Comparison of ENCODE assay signal across 17 cellular contexts in the genomic region with DNA sequence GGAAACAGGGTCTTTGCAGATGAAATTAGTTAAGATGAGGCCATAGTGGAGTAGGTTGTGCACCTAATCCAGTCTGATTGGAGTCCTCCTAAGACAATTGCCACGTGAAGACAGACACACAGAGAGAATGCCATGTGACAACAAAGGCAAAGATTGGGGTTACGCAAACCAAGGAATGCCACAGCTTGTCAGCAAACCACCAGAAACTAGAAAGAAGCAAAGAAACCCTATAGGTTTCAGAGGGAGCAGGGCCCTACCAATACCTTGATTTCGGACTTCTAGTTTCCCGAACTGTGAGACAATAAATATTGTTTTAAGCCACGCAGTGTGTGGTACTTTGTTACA. TPM values are rescaled to one million over a fixed set of nuclear protein-coding genes. Genes with fewer than 3 reads are reported as not detected.
DNase-seq lines count a peak whose midpoint lies in the region; ATAC-seq, FAIRE-seq and TF ChIP-seq lines count a peak whose summit lies in the region.
"Had no signal": no experiment of that assay in that cellular context is flagged by ENCODE, and none has a peak within 500 bp of the region (broad histone marks: within the 10 kb centered on the region; RNA-seq: fewer than 3 reads in every experiment).

No MANE protein-coding gene starts in this region.

- no peaks in the 10 kb centered on the region for H3K9me3 ChIP-seq in A549
- no peaks in the 10 kb centered on the region for H3K9me3 ChIP-seq in Panc1 (ENCODE audit: control insufficient read depth, insufficient read depth, low read depth, low read length)
- no peaks in the 10 kb centered on the region for H3K9me3 ChIP-seq in kidney (ENCODE audit: control insufficient read depth in 1 of 2, low read length in 2 of 2)
- H3K9me3 ChIP-seq: neutrophil, stomach had no signal

- 75% methylated on average over 5 of the region's 5 CpGs for WGBS in A549 (ENCODE audit: missing lambda C conversion rate)

- no peak overlapping the region for H3K9ac ChIP-seq in kidney (ENCODE audit: low read length in 2 of 2)

- TF ChIP-seq CTCF in A549 (IDR thresholded peaks at IDR 0.05) (no peak), Panc1 (IDR thresholded peaks at IDR 0.05) (no peak), kidney (IDR thresholded peaks at IDR 0.05; ENCODE audit: borderline replicate concordance, extremely low read depth, insufficient read depth) (no peak)

- POLR2A ChIA-PET in A549 (lab: Yijun Ruan, JAX) (interaction anchor here (2.3 kb wide), 1 partner anchor 20 kb away, joined by 6 read pairs; a partner anchor contains a TSS), Panc1 (lab: Charles Lee) (no interaction called here)

- peaks cover 38 to 46% of the 10 kb centered on the region in 2 donors for H3K27me3 Mint-ChIP-seq in effector memory CD8-positive, alpha-beta T cell

- H3K4me3 ChIP-seq in A549 = no peak overlapping the region
- H3K4me3 ChIP-seq in Panc1 (ENCODE audit: low read depth in 2 of 2, low read length in 2 of 2) = no peak overlapping the region
- H3K4me3 ChIP-seq in kidney (ENCODE audit: low read length in 2 of 2) = no peak overlapping the region
- H3K4me3 ChIP-seq: MG63, stomach had no signal

- peak overlapping the region; percentile 13 to 45 for H3K27ac Mint-ChIP-seq in effector memory CD8-positive, alpha-beta T cell

- DNase-seq in A549 (ENCODE audit: low read depth in 1 of 2, low spot score in 1 of 2) (no peak), Panc1 (ENCODE audit: low read depth, low spot score) (no peak), middle frontal gyrus (ENCODE audit: extremely low spot score, low spot score) (no peak), HuH-7.5 (ENCODE audit: low spot score) (no peak), DMS153 treated with DMSO at 0.1 percent for 48 hours (lab: John Stamatoyannopoulos, UW; ENCODE audit: unreplicated experiment) (no peak), kidney (no peak)
- no peak for DNase-seq in effector memory CD8-positive, alpha-beta T cell
- DNase-seq: Right ventricle myocardium superior, stomach had no signal

- ATAC-seq in A549 (peak; percentile 33 to 48; a peak in 3 of 6 replicates), GM18868 (IDR thresholded peaks at IDR 0.05; ENCODE audit: unreplicated experiment) (peak; percentile 7), Panc1 (peak; percentile 12; the same call in 1 of the 2 replicates)
- no peak for ATAC-seq in effector memory CD8-positive, alpha-beta T cell (replicated peaks)

- FAIRE-seq in A549 (lab: Jason Lieb, UNC) (no peak), kidney (lab: Jason Lieb, UNC) (no peak)
- FAIRE-seq: TTC549 had no signal

- H3K4me2 ChIP-seq in A549 = peak overlapping the region; percentile 61

- no peak overlapping the region for H3K4me3 Mint-ChIP-seq in effector memory CD8-positive, alpha-beta T cell
- H3K4me3 Mint-ChIP-seq: activated naive CD4-positive, alpha-beta T cell treated with anti-CD3 and anti-CD28 coated beads, Interleukin-2, amount 50 U/mL, for 24 hours had no signal

- peaks cover 0 to 4% of the 10 kb centered on the region in 2 donors for H3K4me1 Mint-ChIP-seq in effector memory CD8-positive, alpha-beta T cell (ENCODE audit: low read depth in 2 of 2)

- intact Hi-C loops in Panc1 (cut with micrococcal nuclease; ENCODE audit: unreplicated experiment) (no loop called here), kidney (cut with DNase I) (no loop called here)

- peaks cover 2% of the 10 kb centered on the region for H3K27me3 ChIP-seq in Panc1 (ENCODE audit: control insufficient read depth, insufficient read depth, low read length)
- H3K27me3 ChIP-seq: MG63 had no signal

- no peak for TF ChIP-seq EP300 in A549 (IDR thresholded peaks at IDR 0.05)

- CTCF ChIA-PET in A549 (lab: Yijun Ruan, JAX) = interaction anchor here (1.6 kb wide), 1 partner anchor 23 kb away, joined by 3 read pairs; no protein-coding TSS in a partner anchor
- CTCF ChIA-PET in Panc1 (lab: Charles Lee) = no interaction called here

- H3K36me3 ChIP-seq in Panc1 (ENCODE audit: control insufficient read depth, insufficient read depth, low read length) = no peaks in the 10 kb centered on the region
- H3K36me3 ChIP-seq in kidney (ENCODE audit: control insufficient read depth in 1 of 2, insufficient read depth in 2 of 2, low read length in 2 of 2) = no peaks in the 10 kb centered on the region
- H3K36me3 ChIP-seq: MG63, neutrophil, stomach had no signal

- no peak for TF ChIP-seq POLR2A in A549 (IDR thresholded peaks at IDR 0.05; ENCODE audit: low read length)

- no peak for TF ChIP-seq RAD21 in A549 (conservative IDR thresholded peaks at IDR 0.05 in 1 of 2, IDR thresholded peaks at IDR 0.05 in 1 of 2)

- H3K36me3 Mint-ChIP-seq in effector memory CD8-positive, alpha-beta T cell (ENCODE audit: insufficient read depth) = no peaks in the 10 kb centered on the region
- H3K36me3 Mint-ChIP-seq: activated naive CD4-positive, alpha-beta T cell treated with anti-CD3 and anti-CD28 coated beads, Interleukin-2, amount 50 U/mL, for 24 hours had no signal

- H3K9me3 Mint-ChIP-seq in effector memory CD8-positive, alpha-beta T cell = no peaks in the 10 kb centered on the region
- H3K9me3 Mint-ChIP-seq: activated naive CD4-positive, alpha-beta T cell treated with anti-CD3 and anti-CD28 coated beads, Interleukin-2, amount 50 U/mL, for 24 hours had no signal

- H3K4me1 ChIP-seq in A549 (peaks cover 32% of the 10 kb centered on the region), Panc1 (ENCODE audit: control insufficient read depth, insufficient read depth, low read length) (peaks cover 4% of the 10 kb centered on the region; the same call in 1 of the 2 replicates), kidney (ENCODE audit: control insufficient read depth in 1 of 2, insufficient read depth in 1 of 2, low read depth in 1 of 2, low read length in 2 of 2) (no peaks in the 10 kb centered on the region)
- H3K4me1 ChIP-seq: stomach had no signal

- peak overlapping the region; percentile 56 to 83; a peak in 5 of 6 replicates for H3K27ac ChIP-seq in A549
- H3K27ac ChIP-seq in Panc1 (ENCODE audit: low read length) = no peak overlapping the region
- H3K27ac ChIP-seq in kidney (ENCODE audit: low read depth in 2 of 2, low read length in 2 of 2) = no peak overlapping the region
- H3K27ac ChIP-seq: neutrophil, stomach had no signal

- BruUV-seq in Panc1 (replicated peaks; lab: Mats Ljungman, UMichigan) = no TSS peak

- in situ Hi-C loops in Panc1 (cut with HindIII; ENCODE audit: low pct_unique_long_range_greater_than_20kb, low sequenced_read_pairs) = no loop called here

TF ChIP-seq in A549, 52 proteins besides CTCF, POLR2A, EP300 and RAD21:
- TF ChIP-seq HOXB5 (CRISPR knock-in tag; IDR thresholded peaks at IDR 0.05) (no peak), ZC3H11A (IDR thresholded peaks at IDR 0.05) (no peak), CEBPB (IDR thresholded peaks at IDR 0.05) (peak in 1 of 2 experiments; percentile 68; a peak in 2 of 4 replicates), RFX5 (IDR thresholded peaks at IDR 0.05) (no peak), EHMT2 (IDR thresholded peaks at IDR 0.05; ENCODE audit: low read depth) (no peak), MYC (IDR thresholded peaks at IDR 0.05; ENCODE audit: borderline replicate concordance, low read length) (no peak), PHF8 (IDR thresholded peaks at IDR 0.05; ENCODE audit: borderline replicate concordance, low read depth) (no peak)
- TF ChIP-seq, protein P1, sequence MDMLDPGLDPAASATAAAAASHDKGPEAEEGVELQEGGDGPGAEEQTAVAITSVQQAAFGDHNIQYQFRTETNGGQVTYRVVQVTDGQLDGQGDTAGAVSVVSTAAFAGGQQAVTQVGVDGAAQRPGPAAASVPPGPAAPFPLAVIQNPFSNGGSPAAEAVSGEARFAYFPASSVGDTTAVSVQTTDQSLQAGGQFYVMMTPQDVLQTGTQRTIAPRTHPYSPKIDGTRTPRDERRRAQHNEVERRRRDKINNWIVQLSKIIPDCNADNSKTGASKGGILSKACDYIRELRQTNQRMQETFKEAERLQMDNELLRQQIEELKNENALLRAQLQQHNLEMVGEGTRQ (IDR thresholded peaks at IDR 0.05) = peak; percentile 39; the same call in 1 of the 2 replicates

RNA-seq across cellular contexts. Expression of a gene that starts 8.2 kb away (rescaled TPM):
- 2.8 and 4.1 TPM in 2 replicates for polyA plus RNA-seq in A549 (2011; rRNA removed)
- 5.7 and 6.3 TPM in 2 replicates for polyA plus RNA-seq in A549 (2012; cell fraction: cytosol; rRNA removed)
- polyA plus RNA-seq in A549 (2012; cell fraction: nucleus; rRNA removed) = 2.3 and 6.3 TPM in 2 replicates
- polyA plus RNA-seq in A549 (2017; fragmentation: RNase III; extraction: RNeasy Plus Mini Kit Qiagen cat#74134 plus additional on column Dnase treatment) = 9.0 to 12.2 TPM (median 12.0 TPM) in 3 replicates
- polyA minus RNA-seq in A549 (2011; rRNA and poly(A)+ RNA removed) = 2.3 and 4.7 TPM in 2 replicates
- 3.6 TPM for total RNA-seq in Panc1 (2021; ENCODE audit: unreplicated experiment)
- 3.7 TPM for polyA plus RNA-seq in Panc1 (2012; ENCODE audit: insufficient read length)
- 7.6 TPM for total RNA-seq in kidney
- 4.8 TPM for polyA plus RNA-seq in kidney (ENCODE audit: insufficient read depth, low read depth, low replicate concordance)

RNA-seq across cellular contexts. Expression of a gene that starts 17.8 kb away (rescaled TPM):
- polyA plus RNA-seq in A549 (2011; rRNA removed) = not detected in 2 replicates
- not detected in 2 replicates for polyA plus RNA-seq in A549 (2012; cell fraction: cytosol; rRNA removed)
- polyA plus RNA-seq in A549 (2012; cell fraction: nucleus; rRNA removed) = not detected in 2 replicates
- not detected in 3 replicates for polyA plus RNA-seq in A549 (2017; fragmentation: RNase III; extraction: RNeasy Plus Mini Kit Qiagen cat#74134 plus additional on column Dnase treatment)
- not detected in 2 replicates for polyA minus RNA-seq in A549 (2011; rRNA and poly(A)+ RNA removed)
- total RNA-seq in Panc1 (2021; ENCODE audit: unreplicated experiment) = not detected
- not detected for polyA plus RNA-seq in Panc1 (2012; ENCODE audit: insufficient read length)
- not detected for total RNA-seq in kidney
- polyA plus RNA-seq in kidney (ENCODE audit: insufficient read depth, low read depth, low replicate concordance) = not detected
- total RNA-seq: cardiac septum, glomerular endothelial cell, Right ventricle myocardium superior, skeletal muscle tissue, stomach had no signal

RNA-seq across cellular contexts. Expression of a gene that starts 20.2 kb away (rescaled TPM):
- polyA plus RNA-seq in A549 (2011; rRNA removed) = 0.32 and 0.36 TPM in 2 replicates
- polyA plus RNA-seq in A549 (2012; cell fraction: cytosol; rRNA removed) = 0.04 TPM in 1 of 2 replicates, not detected in the other
- 0.10 TPM in 1 of 2 replicates, not detected in the other for polyA plus RNA-seq in A549 (2012; cell fraction: nucleus; rRNA removed)
- polyA plus RNA-seq in A549 (2017; fragmentation: RNase III; extraction: RNeasy Plus Mini Kit Qiagen cat#74134 plus additional on column Dnase treatment) = 0.23 to 0.38 TPM (median 0.34 TPM) in 3 replicates
- polyA minus RNA-seq in A549 (2011; rRNA and poly(A)+ RNA removed) = 0.29 TPM in 1 of 2 replicates, not detected in the other
- total RNA-seq in Panc1 (2021; ENCODE audit: unreplicated experiment) = not detected
- polyA plus RNA-seq in Panc1 (2012; ENCODE audit: insufficient read length) = not detected
- total RNA-seq in kidney = not detected
- polyA plus RNA-seq in kidney (ENCODE audit: insufficient read depth, low read depth, low replicate concordance) = not detected
- total RNA-seq: cardiac septum, glomerular endothelial cell, Right ventricle myocardium superior, skeletal muscle tissue, stomach had no signal
- polyA plus RNA-seq: stomach had no signal

Comparison
In these comparisons a context has a peak if more than half of its experiments do, and no peak if none do; other contexts are left out.
1. H3K27ac ChIP-seq: peak in A549 (2 of 2); none in Panc1 (single experiment) and kidney (0 of 2).